ENCODE assay signal across 8 cellular contexts in the genomic region with DNA sequence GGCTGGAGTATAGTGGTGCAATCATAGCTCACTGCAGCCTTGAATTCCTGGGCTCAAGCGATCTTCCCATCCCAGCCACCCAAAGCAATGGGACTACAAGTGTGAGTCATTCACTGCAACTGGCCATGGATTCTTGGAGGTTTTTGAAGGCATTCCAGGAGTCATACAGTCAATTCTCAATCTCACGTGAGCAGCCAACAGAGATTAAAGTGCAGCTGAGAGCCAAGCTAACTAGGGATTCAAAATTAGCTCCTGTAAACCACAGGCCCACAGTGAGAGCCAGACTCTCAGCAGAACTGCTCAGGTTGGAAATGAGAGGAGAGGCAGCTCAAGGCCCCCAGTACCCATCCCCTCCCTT. TPM values are rescaled to one million over a fixed set of nuclear protein-coding genes. Genes with fewer than 3 reads are reported as not detected.
DNase-seq lines count a peak whose midpoint lies in the region; ATAC-seq, FAIRE-seq and TF ChIP-seq lines count a peak whose summit lies in the region.

No MANE protein-coding gene starts in this region.

- no peak; a peak in 1 of 5 replicates for TF ChIP-seq EP300 in A549 (IDR thresholded peaks at IDR 0.05)
- TF ChIP-seq EP300 in GM12878 (IDR thresholded peaks at IDR 0.05; ENCODE audit: borderline replicate concordance in 1 of 2, control insufficient read depth in 1 of 2, low read depth in 2 of 2, low read length in 2 of 2), result no peak

- H3K4me1 Mint-ChIP-seq in HFFc6 (ENCODE audit: low read depth), result peaks cover 69% of the 10 kb centered on the region

- peaks cover 46% of the 10 kb centered on the region for H3K36me3 Mint-ChIP-seq in HFFc6 (ENCODE audit: low read depth)

- no peaks in the 10 kb centered on the region for H3K9me3 ChIP-seq in A549
- no peaks in the 10 kb centered on the region; the same call in 2 of the 3 replicates for H3K9me3 ChIP-seq in GM12878 (replicated peaks; ENCODE audit: control insufficient read depth, insufficient read depth, low read length)

- no peaks in the 10 kb centered on the region for H3K9me3 Mint-ChIP-seq in HFFc6

- RAD21 ChIA-PET in GM12878 (lab: Charles Lee; ENCODE audit: unreplicated experiment), result interaction anchor here (1.0 to 4.6 kb wide), 9 partner anchors 8 to 45 kb away, joined by 3 to 31 read pairs (median 6); no protein-coding TSS in a partner anchor

- ATAC-seq in A549 (peak; percentile 91 to 94), GM12878 (peak; percentile 48), left lobe of liver (peak; percentile 76)

- 0% methylated on average over 2 of the region's 2 CpGs for WGBS in A549 (ENCODE audit: missing lambda C conversion rate)
- 0% methylated on average over 2 of the region's 2 CpGs for WGBS in GM12878 (ENCODE audit: insufficient coverage, insufficient replicate concordance, low lambda C conversion rate, missing lambda C conversion rate)

- peak overlapping the region; percentile 33 for H3K9ac ChIP-seq in GM12878 (ENCODE audit: control insufficient read depth, insufficient read depth, low read length)

- peak overlapping the region; percentile 93 for H3K27ac Mint-ChIP-seq in HFFc6

- H3K4me2 ChIP-seq in A549 (peak overlapping the region; percentile 57), GM12878 (ENCODE audit: control insufficient read depth, insufficient read depth) (peak overlapping the region; percentile 80)

- no peaks in the 10 kb centered on the region for H3K27me3 ChIP-seq in GM12878 (replicated peaks in 1 of 2; ENCODE audit: control insufficient read depth in 2 of 2, insufficient read depth in 2 of 2, low read length in 1 of 2)

- H4K20me1 ChIP-seq in GM12878 (ENCODE audit: control insufficient read depth, insufficient read depth), result no peaks in the 10 kb centered on the region

- no peak overlapping the region for H3K4me3 ChIP-seq in A549
- peak overlapping the region; percentile 57; the same call in 1 of the 2 replicates for H3K4me3 ChIP-seq in GM12878

- DNase-seq in A549 (ENCODE audit: low read depth in 1 of 2, low spot score in 1 of 2), result peak; percentile 55 to 71
- peak; percentile 93 for DNase-seq in HFFc6
- no peak for DNase-seq in GM12878 (ENCODE audit: low read depth, low spot score)
- DNase-seq in left lobe of liver (ENCODE audit: low spot score), result no peak
- no peak for DNase-seq in GM19238 (ENCODE audit: insufficient read length, low spot score)
- DNase-seq in NK-92 treated with Interleukin-12 subunit alpha and Interleukin-12 subunit beta, amount 100 ng/mL, for 24 hours (lab: John Stamatoyannopoulos, UW), result no peak
- DNase-seq in NCI-H774 (lab: John Stamatoyannopoulos, UW), result no peak
- no peak for DNase-seq in activated CD4-positive, alpha-beta T cell treated with anti-CD3 and anti-CD28 coated beads for 48 hours

- FAIRE-seq in A549 (lab: Jason Lieb, UNC) (no peak), GM12878 (lab: Jason Lieb, UNC) (no peak)

- TF ChIP-seq CTCF in A549 (IDR thresholded peaks at IDR 0.05) (no peak), HFFc6 (IDR thresholded peaks at IDR 0.05) (no peak), GM12878 (IDR thresholded peaks at IDR 0.05 in 2 of 3, conservative IDR thresholded peaks at IDR 0.05 in 1 of 3; ENCODE audit: control insufficient read depth in 2 of 3, extremely low read depth in 1 of 3, insufficient read depth in 1 of 3, low read depth in 3 of 3, low read length in 3 of 3) (no peak)

- in situ Hi-C loops in GM12878 (cut with MboI), result no loop called here

- no peak for TF ChIP-seq POLR2A in A549 (IDR thresholded peaks at IDR 0.05; ENCODE audit: low read length)
- no peak for TF ChIP-seq POLR2A in GM12878 (IDR thresholded peaks at IDR 0.05; ENCODE audit: low read depth, low read length)

- H3K27me3 Mint-ChIP-seq in HFFc6 (ENCODE audit: insufficient read depth), result no peaks in the 10 kb centered on the region

- H3K4me1 ChIP-seq in A549, result peaks cover 47% of the 10 kb centered on the region
- peaks cover 39% of the 10 kb centered on the region for H3K4me1 ChIP-seq in GM12878 (ENCODE audit: control insufficient read depth, insufficient read depth, low read length)

- POLR2A ChIA-PET in A549 (lab: Yijun Ruan, JAX), result no interaction called here
- POLR2A ChIA-PET in GM12878 (lab: Charles Lee), result interaction anchor here (1.0 to 3.2 kb wide), 6 partner anchors 13 to 631 kb away, joined by 3 to 20 read pairs (median 10); no protein-coding TSS in a partner anchor

- CTCF ChIA-PET in A549 (lab: Yijun Ruan, JAX), result no interaction called here
- CTCF ChIA-PET in GM12878 (lab: Yijun Ruan, JAX), result interaction anchor here (0.8 to 2.0 kb wide), 5 partner anchors 12 to 28 kb away, joined by 3 to 8 read pairs (median 5); no protein-coding TSS in a partner anchor

- peaks cover 4 to 7% of the 10 kb centered on the region in 2 experiments; a peak in 3 of 4 replicates for H3K36me3 ChIP-seq in GM12878 (ENCODE audit: control insufficient read depth in 2 of 2, insufficient read depth in 2 of 2, low read length in 1 of 2)

- TF ChIP-seq RAD21 in A549 (conservative IDR thresholded peaks at IDR 0.05 in 1 of 2, IDR thresholded peaks at IDR 0.05 in 1 of 2) (no peak), GM12878 (IDR thresholded peaks at IDR 0.05; ENCODE audit: insufficient read depth, low read depth, low read length) (no peak)

- H3K79me2 ChIP-seq in GM12878 (ENCODE audit: control insufficient read depth, insufficient read depth, low read length), result peaks cover 96% of the 10 kb centered on the region

- H3K27ac ChIP-seq in A549 (peak overlapping the region in 1 of 2 experiments; percentile 84; a peak in 4 of 6 replicates), GM12878 (ENCODE audit: control insufficient read depth, insufficient read depth) (peak overlapping the region; percentile 89)

- BruUV-seq in GM12878 (replicated peaks; lab: Mats Ljungman, UMichigan), result no TSS peak

- intact Hi-C loops in GM12878 (cut with micrococcal nuclease; ENCODE audit: unreplicated experiment), result no loop called here

- peak overlapping the region; percentile 78 for H3K4me3 Mint-ChIP-seq in HFFc6

- H2AFZ ChIP-seq in GM12878 (ENCODE audit: control insufficient read depth, low read depth, low read length), result no peak overlapping the region

- SMC1A ChIA-PET in GM12878 (lab: Charles Lee; ENCODE audit: uncharacterized antibody, unreplicated experiment), result interaction anchor here (0.6 to 15.4 kb wide), 13 partner anchors 10 to 119 kb away, joined by 3 to 272 read pairs (median 5); a partner anchor contains a TSS

TF ChIP-seq in A549, 52 proteins besides CTCF, POLR2A, EP300 and RAD21 (continues in another document):
- TF ChIP-seq, protein P1, sequence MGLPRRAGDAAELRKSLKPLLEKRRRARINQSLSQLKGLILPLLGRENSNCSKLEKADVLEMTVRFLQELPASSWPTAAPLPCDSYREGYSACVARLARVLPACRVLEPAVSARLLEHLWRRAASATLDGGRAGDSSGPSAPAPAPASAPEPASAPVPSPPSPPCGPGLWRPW (IDR thresholded peaks at IDR 0.05), result no peak
- TF ChIP-seq BHLHE40 (IDR thresholded peaks at IDR 0.05; ENCODE audit: low read depth, low read length) (peak; percentile 82), CEBPB (IDR thresholded peaks at IDR 0.05) (peak in 1 of 2 experiments; percentile 47; a peak in 1 of 4 replicates), JUN (IDR thresholded peaks at IDR 0.05) (no peak)
- TF ChIP-seq, protein P2, sequence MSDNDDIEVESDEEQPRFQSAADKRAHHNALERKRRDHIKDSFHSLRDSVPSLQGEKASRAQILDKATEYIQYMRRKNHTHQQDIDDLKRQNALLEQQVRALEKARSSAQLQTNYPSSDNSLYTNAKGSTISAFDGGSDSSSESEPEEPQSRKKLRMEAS (IDR thresholded peaks at IDR 0.05), result peak; percentile 17; the same call in 1 of the 2 replicates

TF ChIP-seq in GM12878, 131 proteins besides CTCF, POLR2A, EP300 and RAD21:
- TF ChIP-seq RUNX3 (IDR thresholded peaks at IDR 0.05; ENCODE audit: low read length) (peak; percentile 75), TCF12 (IDR thresholded peaks at IDR 0.05; ENCODE audit: low read depth, low read length) (no peak), KLF5 (IDR thresholded peaks at IDR 0.05; ENCODE audit: partially characterized antibody) (no peak), BHLHE40 (IDR thresholded peaks at IDR 0.05; ENCODE audit: borderline replicate concordance in 1 of 2, low read depth in 2 of 2, low read length in 1 of 2) (peak; percentile 84 to 88)

RNA-seq across cellular contexts. Expression of a gene that starts 30.2 kb away (rescaled TPM):
- 108 and 115 TPM in 2 replicates for polyA plus RNA-seq in A549 (2011; rRNA removed)
- polyA plus RNA-seq in A549 (2012; cell fraction: cytosol; rRNA removed), result 133 and 154 TPM in 2 replicates
- polyA plus RNA-seq in A549 (2012; cell fraction: nucleus; rRNA removed), result 437 and 484 TPM in 2 replicates
- polyA plus RNA-seq in A549 (2017; fragmentation: RNase III; extraction: RNeasy Plus Mini Kit Qiagen cat#74134 plus additional on column Dnase treatment), result 63.0 to 76.5 TPM (median 70.9 TPM) in 3 replicates
- 183 and 199 TPM in 2 replicates for polyA minus RNA-seq in A549 (2011; rRNA and poly(A)+ RNA removed)
- 100 to 1,000 TPM; 161 to 200 (median 173) TPM for total RNA-seq in HFFc6 (2021; fragmentation: NEBNext Ultra II Directional; extraction: Animal tissue kit (Norgen Biotek cat#: 25700))
- total RNA-seq in GM12878 (2013; cell fraction: nucleolus; rRNA removed), result 640 and 681 TPM in 2 replicates
- total RNA-seq in GM12878 (2014; rRNA removed), result 117 and 134 TPM in 2 replicates
- 79.2 and 86.3 TPM in 2 replicates for total RNA-seq in GM12878 (2014; rRNA removed; fragmentation: Illumina TruSeq; extraction: Trizol)
- 178 and 180 TPM in 2 replicates for total RNA-seq in GM12878 (2021)
- 101 TPM for polyA plus RNA-seq in GM12878 (2011; ENCODE audit: low read depth)
- 233 and 246 TPM in 2 replicates for polyA plus RNA-seq in GM12878 (2011; rRNA removed)
- polyA plus RNA-seq in GM12878 (2011; cell fraction: cytosol; rRNA removed), result 320 and 350 TPM in 2 replicates
- 448 and 489 TPM in 2 replicates for polyA plus RNA-seq in GM12878 (2011; cell fraction: nucleus; rRNA removed)
- polyA plus RNA-seq in GM12878 (2012), result 110 and 124 TPM in 2 replicates
- 136 and 149 TPM in 2 replicates for polyA plus RNA-seq in GM12878 (2014; fragmentation: Illumina TruSeq; extraction: Trizol)
- polyA plus RNA-seq in GM12878 (2014; fragmentation: Nextera tagmentation; extraction: Ambion mirVana), result 10 to 100 TPM in 1 of 2 experiments, 1 to 10 TPM in 1; 9.9 to 26.8 TPM
- 143 and 152 TPM in 2 replicates for polyA plus RNA-seq in GM12878 (2014; rRNA removed)
- polyA plus RNA-seq in GM12878 (2016; fragmentation: Nextera tagmentation; extraction: Ambion mirVana), result 10 to 100 TPM; 55.0 to 55.2 TPM
- 462 and 470 TPM in 2 replicates for polyA minus RNA-seq in GM12878 (2011; rRNA and poly(A)+ RNA removed)
- polyA minus RNA-seq in GM12878 (2011; cell fraction: cytosol; rRNA and poly(A)+ RNA removed), result 122 and 141 TPM in 2 replicates
- 280 and 319 TPM in 2 replicates for polyA minus RNA-seq in GM12878 (2011; cell fraction: nucleus; rRNA and poly(A)+ RNA removed)
- 46.2 TPM for total RNA-seq in left lobe of liver

Comparison
In these comparisons a context has a peak if more than half of its experiments do, and no peak if none do; other contexts are left out.
1. DNase-seq: peak in A549 (2 of 2) and HFFc6 (single experiment); none in GM12878 (single experiment), left lobe of liver (single experiment), GM19238 (single experiment), NK-92 treated with Interleukin-12 subunit alpha and Interleukin-12 subunit beta, amount 100 ng/mL, for 24 hours (single experiment), NCI-H774 (single experiment) and activated CD4-positive, alpha-beta T cell treated with anti-CD3 and anti-CD28 coated beads for 48 hours (single experiment).
2. Peak in every context shown above with its lines, with median percentiles within 50 percentile points of each other: ATAC-seq.